In the genomic region with DNA sequence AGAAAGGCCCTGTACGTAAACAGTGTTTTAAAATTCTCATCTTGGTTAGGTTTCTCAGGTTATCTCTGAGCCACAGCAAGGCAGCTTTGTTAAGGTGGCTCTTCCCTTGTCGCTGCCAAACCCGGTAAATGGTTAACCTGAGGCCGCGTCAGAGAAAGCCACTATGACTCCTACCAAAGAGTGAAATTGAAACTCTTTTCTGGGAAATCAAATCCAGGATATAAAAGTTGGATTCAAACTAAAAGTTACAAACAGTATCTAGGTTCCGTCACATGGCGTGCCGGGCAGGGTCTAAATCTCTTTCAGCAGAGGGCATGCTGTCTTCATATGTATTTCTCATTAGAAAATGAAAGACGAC, we compare ENCODE assay signal across 8 cellular contexts. TPM values are rescaled to one million over a fixed set of nuclear protein-coding genes. Genes with fewer than 3 reads are reported as not detected.
DNase-seq lines count a peak whose midpoint lies in the region; ATAC-seq and TF ChIP-seq lines count a peak whose summit lies in the region.

No MANE protein-coding gene starts in this region.

- under 1% methylated on average over 9 of the region's 9 CpGs for WGBS in prostate gland

- peak overlapping the region; percentile 86 for H3K4me3 Mint-ChIP-seq in activated naive CD4-positive, alpha-beta T cell treated with anti-CD3 and anti-CD28 coated beads, Interleukin-2, amount 10 ng/mL, durations not matched to agents 7 days and 5 days

- no peaks in the 10 kb centered on the region for H3K4me1 ChIP-seq in cardiac muscle cell (ENCODE audit: low read depth)
- no peaks in the 10 kb centered on the region for H3K4me1 ChIP-seq in prostate gland (replicated peaks)

- H3K36me3 ChIP-seq in cardiac muscle cell (no peaks in the 10 kb centered on the region), prostate gland (no peaks in the 10 kb centered on the region)

- H3K9me3 ChIP-seq in cardiac muscle cell (ENCODE audit: low read depth) (no peaks in the 10 kb centered on the region), prostate gland (no peaks in the 10 kb centered on the region)

- peaks cover 16% of the 10 kb centered on the region for H3K36me3 Mint-ChIP-seq in activated naive CD4-positive, alpha-beta T cell treated with anti-CD3 and anti-CD28 coated beads, Interleukin-2, amount 10 ng/mL, durations not matched to agents 7 days and 5 days

- peak; percentile 44 for ATAC-seq in HG02852 (IDR thresholded peaks at IDR 0.05; ENCODE audit: unreplicated experiment)

- H3K27me3 ChIP-seq in cardiac muscle cell (no peaks in the 10 kb centered on the region), prostate gland (replicated peaks; ENCODE audit: insufficient read depth) (no peaks in the 10 kb centered on the region)

- H3K9me3 Mint-ChIP-seq in activated naive CD4-positive, alpha-beta T cell treated with anti-CD3 and anti-CD28 coated beads, Interleukin-2, amount 10 ng/mL, durations not matched to agents 7 days and 5 days, result peaks cover 3% of the 10 kb centered on the region

- no peak for TF ChIP-seq CTCF in cardiac muscle cell (IDR thresholded peaks at IDR 0.05; ENCODE audit: low read depth, low read length)
- TF ChIP-seq CTCF in prostate gland (IDR thresholded peaks at IDR 0.05), result no peak

- H3K4me3 ChIP-seq in cardiac muscle cell (peak overlapping the region; percentile 59), prostate gland (peak overlapping the region; percentile 67 to 78)

- H3K27ac Mint-ChIP-seq in activated naive CD4-positive, alpha-beta T cell treated with anti-CD3 and anti-CD28 coated beads, Interleukin-2, amount 10 ng/mL, durations not matched to agents 7 days and 5 days, result peak overlapping the region; percentile 97

- no peak for TF ChIP-seq POLR2A in prostate gland (IDR thresholded peaks at IDR 0.05)

- intact Hi-C loops in prostate gland (cut with DNase I), result loop anchor here (2.0 to 10.0 kb wide), 9 partner anchors 115 to 1445 kb away; a partner anchor contains a TSS

- H3K27ac ChIP-seq in cardiac muscle cell (peak overlapping the region; percentile 89), prostate gland (peak overlapping the region; percentile 88 to 95)

- H3K27me3 Mint-ChIP-seq in activated naive CD4-positive, alpha-beta T cell treated with anti-CD3 and anti-CD28 coated beads, Interleukin-2, amount 10 ng/mL, durations not matched to agents 7 days and 5 days, result no peaks in the 10 kb centered on the region

- CTCF ChIA-PET in activated naive CD4-positive, alpha-beta T cell treated with anti-CD3 and anti-CD28 coated beads, Interleukin-2, amount 10 ng/mL, durations not matched to agents 7 days and 5 days (lab: Charles Lee), result no interaction called here

- peaks cover 42% of the 10 kb centered on the region for H3K4me1 Mint-ChIP-seq in activated naive CD4-positive, alpha-beta T cell treated with anti-CD3 and anti-CD28 coated beads, Interleukin-2, amount 10 ng/mL, durations not matched to agents 7 days and 5 days

- peak; percentile 44 for DNase-seq in NOMO-1 treated with DMSO at 0.1 percent for 48 hours (lab: John Stamatoyannopoulos, UW; ENCODE audit: unreplicated experiment)
- DNase-seq in NOMO-1 treated with dmso at 0.1 percent for 144 hours (lab: John Stamatoyannopoulos, UW; ENCODE audit: unreplicated experiment), result no peak
- peak; percentile 38 for DNase-seq in NCI-H748 treated with DMSO at 0.1 percent for 48 hours (lab: John Stamatoyannopoulos, UW)
- peak; percentile 75 for DNase-seq in activated naive CD4-positive, alpha-beta T cell treated with anti-CD3 and anti-CD28 coated beads, Interleukin-2, amount 10 ng/mL, durations not matched to agents 7 days and 5 days
- peak; percentile 31 to 53 for DNase-seq in cardiac muscle cell (ENCODE audit: low read depth in 1 of 2, low spot score in 1 of 2)
- DNase-seq in prostate gland (ENCODE audit: low spot score), result peak; percentile 45
- DNase-seq in inferior parietal cortex (ENCODE audit: extremely low spot score), result no peak

RNA-seq across cellular contexts. Expression of a gene that starts 0.4 kb away (rescaled TPM):
- total RNA-seq in cardiac muscle cell (2.0 and 3.1 TPM in 2 replicates), prostate gland (1 to 10 TPM; 3.6 TPM)
- polyA plus RNA-seq in cardiac muscle cell, result 2.3 and 2.6 TPM in 2 replicates

Comparison
In these comparisons a context has a peak if more than half of its experiments do, and no peak if none do; other contexts are left out.
1. DNase-seq: peak in NOMO-1 treated with DMSO at 0.1 percent for 48 hours (single experiment), NCI-H748 treated with DMSO at 0.1 percent for 48 hours (single experiment), activated naive CD4-positive, alpha-beta T cell treated with anti-CD3 and anti-CD28 coated beads, Interleukin-2, amount 10 ng/mL, durations not matched to agents 7 days and 5 days (single experiment), cardiac muscle cell (2 of 2) and prostate gland (single experiment); none in NOMO-1 treated with dmso at 0.1 percent for 144 hours (single experiment) and inferior parietal cortex (single experiment).